8 cellular contexts compared by ENCODE assay signal in genomic region chr18:70288851-70289328, GRCh38. TPM values are rescaled to one million over a fixed set of nuclear protein-coding genes. Genes with fewer than 3 reads are reported as not detected.
DNase-seq lines count a peak whose midpoint lies in the region; ATAC-seq and TF ChIP-seq lines count a peak whose summit lies in the region.

Gene SOCS6, plus strand, starts transcription at chr18:70289045. Its CDS starts 35,624 bp downstream, at chr18:70324669.

- TF ChIP-seq CTCF in AG10803 (conservative IDR thresholded peaks at IDR 0.05; ENCODE audit: low read length), result no peak
- TF ChIP-seq CTCF in fibroblast of mammary gland (conservative IDR thresholded peaks at IDR 0.05; ENCODE audit: control insufficient read depth, insufficient read depth, low read depth, low read length), result no peak
- no peak for TF ChIP-seq CTCF in upper lobe of left lung (IDR thresholded peaks at IDR 0.05)

- peak within 1 kb of the TSS; percentile 81 to 97 (median 84) for H3K27ac ChIP-seq in upper lobe of left lung

- peak; percentile 73 for DNase-seq in AG10803 (ENCODE audit: low read depth)
- peak; percentile 87 for DNase-seq in NCI-H146 (lab: John Stamatoyannopoulos, UW)
- peak; percentile 33 for DNase-seq in activated T-cell treated with anti-CD3 and anti-CD28 coated beads, Interleukin-2, amount 50 U/mL, for 1 hour
- peak; percentile 55 for DNase-seq in fibroblast of mammary gland (ENCODE audit: low read depth)
- DNase-seq in naive B cell, result peak; percentile 23
- peak; percentile 49 to 93 for DNase-seq in upper lobe of left lung

- H3K4me1 ChIP-seq in upper lobe of left lung, result peaks cover 19 to 38% (median 30%) of the 10 kb centered on the region in 4 donors

- ATAC-seq in HG02642 (IDR thresholded peaks at IDR 0.05; ENCODE audit: poor library complexity, unreplicated experiment), result peak; percentile 73
- peak; percentile 66 to 68 for ATAC-seq in naive B cell (ENCODE audit: low read depth in 2 of 2)
- peak; percentile 58 to 87 for ATAC-seq in upper lobe of left lung (ENCODE audit: low FRiP score in 2 of 2)

- no peaks in the 10 kb centered on the region for H3K36me3 ChIP-seq in upper lobe of left lung

- peaks cover 20 to 30% (median 21%) of the 10 kb centered on the region in 3 donors for H3K27me3 Mint-ChIP-seq in naive B cell

- peak; percentile 64 for TF ChIP-seq POLR2A in GM15510 (IDR thresholded peaks at IDR 0.05; ENCODE audit: borderline replicate concordance, extremely low read depth, insufficient read length)
- peak in 2 of 4 donors; percentile 56 to 82 for TF ChIP-seq POLR2A in upper lobe of left lung (IDR thresholded peaks at IDR 0.05)

- H3K27ac Mint-ChIP-seq in naive B cell, result peak within 1 kb of the TSS in 2 of 6 donors; percentile 27 to 70

- H3K4me1 Mint-ChIP-seq in naive B cell, result peaks cover 0 to 11% (median 7%) of the 10 kb centered on the region in 3 donors

- 2% methylated on average over 17 of the region's 77 CpGs; no CpG with 5 or more reads in 1 of the 2 donors for WGBS in upper lobe of left lung, 2 donors

- TF ChIP-seq EP300 in upper lobe of left lung (IDR thresholded peaks at IDR 0.05), result no peak

- no peaks in the 10 kb centered on the region for H3K9me3 Mint-ChIP-seq in naive B cell

- peak within 1 kb of the TSS; percentile 66 to 94 (median 89) for H3K4me3 Mint-ChIP-seq in naive B cell

- no peaks in the 10 kb centered on the region for H3K27me3 ChIP-seq in upper lobe of left lung

- H3K4me3 ChIP-seq in AG10803 (ENCODE audit: low read length) (peak within 1 kb of the TSS; percentile 71), fibroblast of mammary gland (ENCODE audit: control insufficient read depth, low read depth, low read length) (peak within 1 kb of the TSS; percentile 72), upper lobe of left lung (peak within 1 kb of the TSS; percentile 61 to 84 (median 80))

- no peaks in the 10 kb centered on the region for H3K36me3 Mint-ChIP-seq in naive B cell

- H3K9me3 ChIP-seq in upper lobe of left lung, result no peaks in the 10 kb centered on the region

RNA-seq across cellular contexts. Expression of gene SOCS6, which starts in this region (rescaled TPM):
- 1 to 10 TPM in 2 of 6 donors, under 1 TPM in 3, not detected in 1; 0.17 to 1.1 (median 0.75) TPM for polyA plus RNA-seq in naive B cell (ENCODE audit: low read depth in 6 of 6)
- total RNA-seq in upper lobe of left lung, result 10 to 100 TPM; 11.0 to 29.2 (median 19.8) TPM

Comparison
In these comparisons a context has a peak if more than half of its experiments do, and no peak if none do; other contexts are left out.
1. Peak in every context shown above with its lines: DNase-seq, ATAC-seq, H3K4me3 ChIP-seq and H3K27ac ChIP-seq.
2. DNase-seq: peak in every context shown above with its lines; median percentile 87 in NCI-H146; 73 in AG10803; 71 in upper lobe of left lung; 55 in fibroblast of mammary gland; 33 in activated T-cell treated with anti-CD3 and anti-CD28 coated beads, Interleukin-2, amount 50 U/mL, for 1 hour; 23 in naive B cell.